In the genomic region with DNA sequence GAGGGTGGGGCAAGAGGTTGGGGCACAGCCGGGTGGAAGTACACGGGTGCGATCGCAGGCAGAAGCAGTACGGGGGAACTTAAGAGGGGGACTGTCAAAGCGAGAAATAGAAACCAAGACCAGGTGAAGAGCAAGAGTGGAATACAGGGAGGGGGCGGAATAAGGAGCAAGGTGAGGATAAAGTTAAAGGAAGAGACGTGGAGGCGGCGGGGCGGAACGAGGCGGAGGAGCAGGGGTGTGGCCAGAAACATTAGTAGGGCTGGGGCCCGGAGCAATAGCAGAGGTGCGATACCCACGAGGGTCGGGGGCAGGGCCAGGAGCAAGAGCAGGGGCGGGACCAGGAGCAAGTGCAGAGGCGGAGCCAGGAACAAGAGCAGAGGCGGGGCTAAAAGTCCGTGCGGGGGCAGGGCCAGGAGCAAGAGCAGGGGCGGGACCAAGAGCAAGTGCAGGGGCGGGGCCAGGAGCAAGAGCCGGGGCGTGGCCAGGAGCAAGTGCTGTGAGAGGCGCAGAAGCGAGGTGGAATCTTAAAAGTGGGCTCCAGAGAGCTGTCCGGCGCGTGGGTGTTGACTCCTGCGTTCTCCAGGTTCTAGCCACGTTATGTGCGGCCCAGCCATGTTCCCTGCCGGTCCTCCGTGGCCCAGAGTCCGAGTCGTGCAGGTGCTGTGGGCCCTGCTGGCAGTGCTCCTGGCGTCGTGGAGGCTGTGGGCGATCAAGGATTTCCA, we compare ENCODE assay signal across 1 cellular context.
TF ChIP-seq lines count a peak whose summit lies in the region.

No MANE protein-coding gene starts in this region.

TF ChIP-seq in H1, 55 proteins besides CTCF, POLR2A, EP300 and RAD21:
- TF ChIP-seq KDM1A (IDR thresholded peaks at IDR 0.05; ENCODE audit: borderline replicate concordance, low read length) (no peak), PHF8 (conservative IDR thresholded peaks at IDR 0.05; ENCODE audit: low read depth, low read length) (no peak), TEAD4 (IDR thresholded peaks at IDR 0.05; ENCODE audit: low read depth, low read length) (no peak), SP4 (IDR thresholded peaks at IDR 0.05; ENCODE audit: low read length) (peak; percentile 64; the same call in 1 of the 2 replicates), GTF2F1 (IDR thresholded peaks at IDR 0.05; ENCODE audit: borderline replicate concordance, low read depth, low read length) (no peak), SIN3A (conservative IDR thresholded peaks at IDR 0.05 in 1 of 2, IDR thresholded peaks at IDR 0.05 in 1 of 2; ENCODE audit: low read depth in 1 of 2, low read length in 2 of 2) (peak; percentile 52 to 85; a peak in 2 of 4 replicates), ASH2L (IDR thresholded peaks at IDR 0.05; ENCODE audit: low read length) (no peak), BCL11A (IDR thresholded peaks at IDR 0.05; ENCODE audit: low read depth in 2 of 2, low read length in 2 of 2) (no peak), TAF7 (optimal IDR thresholded peaks at IDR 0.05; ENCODE audit: borderline replicate concordance, low read depth, low read length) (no peak), CHD1 (IDR thresholded peaks at IDR 0.05; ENCODE audit: low read depth, low read length) (no peak), KDM4A (IDR thresholded peaks at IDR 0.05; ENCODE audit: low read depth, low read length, severe bottlenecking) (peak; percentile 14), SP1 (IDR thresholded peaks at IDR 0.05; ENCODE audit: low read depth, low read length) (0 out of 2 replicates have a peak, but pooled peaks have one; percentile 13), HDAC6 (IDR thresholded peaks at IDR 0.05; ENCODE audit: low read depth, low read length) (no peak), HDAC2 (IDR thresholded peaks at IDR 0.05; ENCODE audit: borderline replicate concordance in 1 of 2, low read depth in 2 of 2, low read length in 2 of 2) (peak in 1 of 2 experiments; percentile 51; a peak in 2 of 4 replicates), BACH1 (IDR thresholded peaks at IDR 0.05; ENCODE audit: low read length) (0 out of 2 replicates have a peak, but pooled peaks have one; percentile 65), EZH2 (IDR thresholded peaks at IDR 0.05; ENCODE audit: low read depth, low read length, severe bottlenecking) (no peak), TAF1 (IDR thresholded peaks at IDR 0.05; ENCODE audit: low read depth, low read length) (no peak)
- TF ChIP-seq, protein P1, sequence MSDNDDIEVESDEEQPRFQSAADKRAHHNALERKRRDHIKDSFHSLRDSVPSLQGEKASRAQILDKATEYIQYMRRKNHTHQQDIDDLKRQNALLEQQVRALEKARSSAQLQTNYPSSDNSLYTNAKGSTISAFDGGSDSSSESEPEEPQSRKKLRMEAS (IDR thresholded peaks at IDR 0.05), result peak; percentile 17; the same call in 1 of the 2 replicates
